In the genomic region with DNA sequence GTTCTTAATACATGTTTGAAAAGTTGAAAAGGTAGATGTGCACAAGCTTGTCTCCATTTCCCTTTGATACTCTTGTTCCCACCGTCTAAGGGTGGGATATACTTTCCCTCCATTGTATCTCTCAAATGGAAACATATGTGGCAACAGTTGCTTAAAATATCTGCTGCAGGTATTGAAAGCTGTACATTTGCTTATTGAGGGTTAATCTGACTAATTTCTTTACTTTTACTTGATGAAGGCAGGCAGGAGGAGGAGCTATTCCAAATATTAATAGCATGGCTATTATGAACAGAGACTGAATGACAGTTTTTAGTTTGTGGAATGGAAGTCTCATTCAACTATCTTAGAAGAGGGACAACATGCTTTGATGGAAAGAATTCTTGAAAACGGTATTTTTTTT, we compare ENCODE assay signal across 21 cellular contexts.
DNase-seq lines count a peak whose midpoint lies in the region; ATAC-seq, FAIRE-seq and TF ChIP-seq lines count a peak whose summit lies in the region.
"Had no signal": no experiment of that assay in that cellular context is flagged by ENCODE, and none has a peak within 500 bp of the region (broad histone marks: within the 10 kb centered on the region; RNA-seq: fewer than 3 reads in every experiment).

No MANE protein-coding gene starts in this region.

- intact Hi-C loops in GM12878 (cut with micrococcal nuclease; ENCODE audit: unreplicated experiment), result no loop called here

- no peaks in the 10 kb centered on the region for H4K20me1 ChIP-seq in GM12878 (ENCODE audit: control insufficient read depth, insufficient read depth)
- H4K20me1 ChIP-seq: BLaER1 treated with 17β-estradiol and CSF1 and Interleukin-3, amounts not matched to agents 10 nM and 100 nM had no signal

- no peak for TF ChIP-seq RAD21 in GM12878 (IDR thresholded peaks at IDR 0.05; ENCODE audit: insufficient read depth, low read depth, low read length)

- in situ Hi-C loops in GM12878 (cut with MboI), result no loop called here

- H3K9me3 ChIP-seq in GM12878 (replicated peaks; ENCODE audit: control insufficient read depth, insufficient read depth, low read length) (peaks cover 8% of the 10 kb centered on the region), T-helper 17 cell (ENCODE audit: control insufficient read depth, low read length, poor library complexity, severe bottlenecking) (no peaks in the 10 kb centered on the region)

- H3K9me3 Mint-ChIP-seq in activated T-cell treated with anti-CD3 and anti-CD28 coated beads, Interleukin-2, amount 50 U/mL, for 24 hours, result no peaks in the 10 kb centered on the region
- H3K9me3 Mint-ChIP-seq: CD8-positive, alpha-beta memory T cell; H9 had no signal

- TF ChIP-seq CTCF in GM12878 (IDR thresholded peaks at IDR 0.05 in 2 of 3, conservative IDR thresholded peaks at IDR 0.05 in 1 of 3; ENCODE audit: control insufficient read depth in 2 of 3, extremely low read depth in 1 of 3, insufficient read depth in 1 of 3, low read depth in 3 of 3, low read length in 3 of 3), result no peak

- H3K27ac Mint-ChIP-seq in T-helper 17 cell, result no peak overlapping the region
- H3K27ac Mint-ChIP-seq in activated T-cell treated with anti-CD3 and anti-CD28 coated beads, Interleukin-2, amount 50 U/mL, for 24 hours, result no peak overlapping the region
- H3K27ac Mint-ChIP-seq: B cell; CD8-positive, alpha-beta memory T cell; H9 had no signal

- BruUV-seq in GM12878 (replicated peaks; lab: Mats Ljungman, UMichigan), result no TSS peak

- RAD21 ChIA-PET in GM12878 (lab: Charles Lee; ENCODE audit: unreplicated experiment), result interaction anchor here (0.7 kb wide), 1 partner anchor 215 kb away, joined by 3 read pairs; no protein-coding TSS in a partner anchor

- SMC1A ChIA-PET in GM12878 (lab: Charles Lee; ENCODE audit: uncharacterized antibody, unreplicated experiment), result interaction anchor here (0.9 to 1.2 kb wide), 2 partner anchors 9 to 45 kb away, joined by 3 to 4 read pairs; no protein-coding TSS in a partner anchor

- H3K27me3 ChIP-seq in GM12878 (replicated peaks in 1 of 2; ENCODE audit: control insufficient read depth in 2 of 2, insufficient read depth in 2 of 2, low read length in 1 of 2), result no peaks in the 10 kb centered on the region
- H3K27me3 ChIP-seq: BLaER1 treated with 17β-estradiol and CSF1 and Interleukin-3, amounts not matched to agents 10 nM and 100 nM had no signal

- no peak overlapping the region for H3K9ac ChIP-seq in GM12878 (ENCODE audit: control insufficient read depth, insufficient read depth, low read length)
- H3K9ac ChIP-seq: BLaER1 treated with 17β-estradiol and CSF1 and Interleukin-3, amounts not matched to agents 10 nM and 100 nM had no signal

- no peaks in the 10 kb centered on the region for H3K36me3 ChIP-seq in GM12878 (ENCODE audit: control insufficient read depth in 2 of 2, insufficient read depth in 2 of 2, low read length in 1 of 2)
- H3K36me3 ChIP-seq: BLaER1 treated with 17β-estradiol and CSF1 and Interleukin-3, amounts not matched to agents 10 nM and 100 nM had no signal

- H3K4me2 ChIP-seq in GM12878 (ENCODE audit: control insufficient read depth, insufficient read depth), result no peak overlapping the region
- H3K4me2 ChIP-seq: BLaER1 treated with 17β-estradiol and CSF1 and Interleukin-3, amounts not matched to agents 10 nM and 100 nM had no signal

- DNase-seq in GM12878 (ENCODE audit: low read depth, low spot score) (no peak), T-helper 17 cell (no peak), NCI-H1092 (lab: John Stamatoyannopoulos, UW) (no peak)
- DNase-seq in activated T-cell treated with anti-CD3 and anti-CD28 coated beads, Interleukin-2, amount 50 U/mL, for 24 hours, result no peak
- DNase-seq: CD8-positive, alpha-beta memory T cell; COR-L47; DMS 273 treated with DMSO at 0.1 percent for 48 hours; DMS53; DND-41; EL; H9; IMR-90 had no signal

- ATAC-seq in GM18519 (IDR thresholded peaks at IDR 0.05; ENCODE audit: low FRiP score, unreplicated experiment) (peak; percentile 43), GM19463 (IDR thresholded peaks at IDR 0.05; ENCODE audit: unreplicated experiment) (peak; percentile 37), HG02885 (IDR thresholded peaks at IDR 0.05; ENCODE audit: poor library complexity, unreplicated experiment) (peak; percentile 57), GM12878 (no peak), T-helper 17 cell (no peak)
- ATAC-seq: K562 had no signal

- no peak for TF ChIP-seq EP300 in GM12878 (IDR thresholded peaks at IDR 0.05; ENCODE audit: borderline replicate concordance in 1 of 2, control insufficient read depth in 1 of 2, low read depth in 2 of 2, low read length in 2 of 2)

- no peak for TF ChIP-seq POLR2A in GM12878 (IDR thresholded peaks at IDR 0.05; ENCODE audit: low read depth, low read length)

- no peaks in the 10 kb centered on the region for H3K4me1 Mint-ChIP-seq in T-helper 17 cell
- no peaks in the 10 kb centered on the region for H3K4me1 Mint-ChIP-seq in activated T-cell treated with anti-CD3 and anti-CD28 coated beads, Interleukin-2, amount 50 U/mL, for 24 hours (ENCODE audit: low read depth)
- H3K4me1 Mint-ChIP-seq: B cell; CD8-positive, alpha-beta memory T cell had no signal

- no peak overlapping the region for H3K27ac ChIP-seq in GM12878 (ENCODE audit: control insufficient read depth, insufficient read depth)
- H3K27ac ChIP-seq: BLaER1 treated with 17β-estradiol and CSF1 and Interleukin-3, amounts not matched to agents 10 nM and 100 nM; HL-60 had no signal

- no peak overlapping the region for H2AFZ ChIP-seq in GM12878 (ENCODE audit: control insufficient read depth, low read depth, low read length)

- no peaks in the 10 kb centered on the region for H3K36me3 Mint-ChIP-seq in T-helper 17 cell (ENCODE audit: low read depth)
- H3K36me3 Mint-ChIP-seq in activated T-cell treated with anti-CD3 and anti-CD28 coated beads, Interleukin-2, amount 50 U/mL, for 24 hours (ENCODE audit: low read depth), result no peaks in the 10 kb centered on the region
- H3K36me3 Mint-ChIP-seq: CD8-positive, alpha-beta memory T cell had no signal

- CTCF ChIA-PET in GM12878 (lab: Yijun Ruan, JAX), result interaction anchor here (1.9 kb wide), 1 partner anchor 12 kb away, joined by 4 read pairs; no protein-coding TSS in a partner anchor

- peaks cover 4% of the 10 kb centered on the region; the same call in 1 of the 2 replicates for H3K4me1 ChIP-seq in GM12878 (ENCODE audit: control insufficient read depth, insufficient read depth, low read length)
- H3K4me1 ChIP-seq: BLaER1 treated with 17β-estradiol and CSF1 and Interleukin-3, amounts not matched to agents 10 nM and 100 nM had no signal

- POLR2A ChIA-PET in GM12878 (lab: Charles Lee), result interaction anchor here (0.8 kb wide), 1 partner anchor 13 kb away, joined by 3 read pairs; no protein-coding TSS in a partner anchor

- H3K4me3 Mint-ChIP-seq in T-helper 17 cell, result no peak overlapping the region
- no peak overlapping the region for H3K4me3 Mint-ChIP-seq in activated T-cell treated with anti-CD3 and anti-CD28 coated beads, Interleukin-2, amount 50 U/mL, for 24 hours
- H3K4me3 Mint-ChIP-seq: B cell; CD8-positive, alpha-beta memory T cell; H9 had no signal

- no peaks in the 10 kb centered on the region for H3K79me2 ChIP-seq in GM12878 (ENCODE audit: control insufficient read depth, insufficient read depth, low read length)

- no peak overlapping the region for H3K4me3 ChIP-seq in GM12878
- H3K4me3 ChIP-seq: BLaER1 treated with 17β-estradiol and CSF1 and Interleukin-3, amounts not matched to agents 10 nM and 100 nM; K562 had no signal

- FAIRE-seq in GM12878 (lab: Jason Lieb, UNC), result no peak
- FAIRE-seq: GM12891, H1, K562 had no signal

- H3K27me3 Mint-ChIP-seq in T-helper 17 cell, result peaks cover 60% of the 10 kb centered on the region
- H3K27me3 Mint-ChIP-seq in activated T-cell treated with anti-CD3 and anti-CD28 coated beads, Interleukin-2, amount 50 U/mL, for 24 hours, result peaks cover 9% of the 10 kb centered on the region

- WGBS in GM12878 (ENCODE audit: insufficient coverage, insufficient replicate concordance, low lambda C conversion rate, missing lambda C conversion rate), result 0% methylated on average over 2 of the region's 2 CpGs

TF ChIP-seq in GM12878, 131 proteins besides CTCF, POLR2A, EP300 and RAD21 (continues in another document):
- TF ChIP-seq NFIC (IDR thresholded peaks at IDR 0.05; ENCODE audit: low read depth, low read length), result 0 out of 2 replicates have a peak, but pooled peaks have one; percentile 20
- TF ChIP-seq RELA (IDR thresholded peaks at IDR 0.05; ENCODE audit: borderline replicate concordance, partially characterized antibody), result no peak
- no peak for TF ChIP-seq ASH2L (IDR thresholded peaks at IDR 0.05; ENCODE audit: borderline replicate concordance, low read depth)
- TF ChIP-seq EGR1 (IDR thresholded peaks at IDR 0.05; ENCODE audit: borderline replicate concordance in 1 of 2, low read depth in 2 of 2, low read length in 2 of 2), result no peak
- no peak for TF ChIP-seq YBX1 (IDR thresholded peaks at IDR 0.05)
- no peak for TF ChIP-seq ZNF384 (IDR thresholded peaks at IDR 0.05; ENCODE audit: borderline replicate concordance, low read depth, low read length)
- no peak for TF ChIP-seq IKZF2 (IDR thresholded peaks at IDR 0.05)
- TF ChIP-seq RBBP5 (conservative IDR thresholded peaks at IDR 0.05), result no peak
- no peak for TF ChIP-seq ZNF687 (IDR thresholded peaks at IDR 0.05)

Comparison
In these comparisons a context has a peak if more than half of its experiments do, and no peak if none do; other contexts are left out.
1. ATAC-seq: peak in GM18519 (single experiment), GM19463 (single experiment) and HG02885 (single experiment); none in GM12878 (single experiment) and T-helper 17 cell (single experiment).